In the genomic region with DNA sequence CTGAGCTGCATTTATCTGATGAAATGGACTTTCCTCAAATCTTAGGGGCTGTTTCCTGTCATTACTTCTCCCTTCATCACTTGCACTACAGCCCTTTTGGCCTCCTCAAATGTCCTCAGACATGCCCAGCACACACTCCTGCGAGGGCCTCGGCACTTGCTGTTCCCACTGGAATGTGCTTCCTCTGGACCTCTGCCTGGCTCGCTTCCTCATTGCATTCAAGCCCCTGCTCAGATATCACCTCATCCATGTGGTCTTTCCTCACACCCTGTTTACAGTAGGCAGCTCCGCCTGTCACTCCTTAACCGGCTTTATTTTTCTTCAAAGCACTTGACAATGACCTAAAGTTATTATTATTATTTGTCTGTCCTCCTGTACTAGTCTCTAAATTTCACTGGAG, we compare ENCODE assay signal across 27 cellular contexts.
"Had no signal": no experiment of that assay in that cellular context is flagged by ENCODE, and none has a peak within 500 bp of the region (broad histone marks: within the 10 kb centered on the region; RNA-seq: fewer than 3 reads in every experiment).

No MANE protein-coding gene starts in this region.

- H3K27ac ChIP-seq: coronary artery, esophagus muscularis mucosa, prostate gland, sigmoid colon, skin epidermis, spleen, testis, tibial artery had no signal

- H3K27me3 ChIP-seq: esophagus muscularis mucosa, sigmoid colon, spleen, testis, tibial artery had no signal

- H3K4me1 ChIP-seq: esophagus muscularis mucosa, prostate gland, sigmoid colon, spleen, testis, tibial artery had no signal

- ATAC-seq: left lobe of liver; mucosa of descending colon; naive thymus-derived CD4-positive, alpha-beta T cell; right cardiac atrium had no signal

- H3K27ac Mint-ChIP-seq: mesothelial cell of epicardium; naive thymus-derived CD4-positive, alpha-beta T cell; nephron; type B pancreatic cell had no signal

- DNase-seq: dermis blood vessel endothelial cell; effector memory CD4-positive, alpha-beta T cell; foreskin melanocyte; hypothalamus; immature natural killer cell; kidney; mesenchymal stem cell; mucosa of descending colon; naive thymus-derived CD4-positive, alpha-beta T cell; nucleus accumbens; right cardiac atrium; sigmoid colon; spleen; stimulated activated CD4-positive, alpha-beta T cell treated with anti-CD3 and anti-CD28 coated beads, Interleukin-2, amount 100 ng/mL, for 48 hours; stimulated activated naive CD4-positive, alpha-beta T cell; substantia nigra; testis; tibial artery had no signal

- H3K9me3 ChIP-seq: esophagus muscularis mucosa, mucosa of descending colon, prostate gland, sigmoid colon, spleen, testis, tibial artery had no signal

- H3K27me3 Mint-ChIP-seq: central memory CD8-positive, alpha-beta T cell; naive thymus-derived CD4-positive, alpha-beta T cell; type B pancreatic cell had no signal

- H3K4me3 Mint-ChIP-seq: central memory CD8-positive, alpha-beta T cell; immature natural killer cell; mesothelial cell of epicardium; naive thymus-derived CD4-positive, alpha-beta T cell; nephron; type B pancreatic cell had no signal

- H3K9me3 Mint-ChIP-seq: central memory CD8-positive, alpha-beta T cell; mesothelial cell of epicardium; naive thymus-derived CD4-positive, alpha-beta T cell; nephron; type B pancreatic cell had no signal

- H3K4me1 Mint-ChIP-seq: mesothelial cell of epicardium had no signal

- H3K4me3 ChIP-seq: coronary artery, esophagus muscularis mucosa, mucosa of descending colon, prostate gland, sigmoid colon, skin epidermis, spleen, testis, tibial artery had no signal
